Comparison of ENCODE assay signal across 8 cellular contexts in genomic region chr3:5187920-5188418, GRCh38. TPM values are rescaled to one million over a fixed set of nuclear protein-coding genes. Genes with fewer than 3 reads are reported as not detected.
A peak's percentile ranks its signal among the peaks of the same experiment; 100 is the strongest.
DNase-seq lines count a peak whose midpoint lies in the region; ATAC-seq and TF ChIP-seq lines count a peak whose summit lies in the region.

No MANE protein-coding gene starts in this region.

- H3K4me3 ChIP-seq in skeletal muscle cell (ENCODE audit: low read depth, low read length) = peak overlapping the region; percentile 91

- peak; percentile 18 for ATAC-seq in HG03045 (IDR thresholded peaks at IDR 0.05; ENCODE audit: unreplicated experiment)
- ATAC-seq in SK-N-SH treated with all-trans-retinoic acid at 6 μM for 48 hours = peak; percentile 57

- peak overlapping the region; percentile 80 for H3K27ac ChIP-seq in angular gyrus (ENCODE audit: low read depth, low read length)

- DNase-seq in NCI-H748 (lab: John Stamatoyannopoulos, UW; ENCODE audit: unreplicated experiment) (peak; percentile 48), NCI-H748 treated with DMSO at 0.1 percent for 48 hours (lab: John Stamatoyannopoulos, UW) (no peak), hepatic stellate cell (ENCODE audit: low spot score) (peak; percentile 47), skeletal muscle cell (ENCODE audit: low read depth) (no peak), A172 (ENCODE audit: low spot score) (no peak)

TF ChIP-seq in SK-N-SH treated with all-trans-retinoic acid at 6 μM for 48 hours, 23 proteins besides CTCF, POLR2A, EP300 and RAD21:
- no peak for TF ChIP-seq ZFP30 (CRISPR knock-in tag; IDR thresholded peaks at IDR 0.05)
- no peak for TF ChIP-seq BACH2 (CRISPR knock-in tag; IDR thresholded peaks at IDR 0.05; ENCODE audit: borderline replicate concordance)
- no peak for TF ChIP-seq ESRRG (CRISPR knock-in tag; IDR thresholded peaks at IDR 0.05)
- no peak for TF ChIP-seq ARNTL (CRISPR knock-in tag; IDR thresholded peaks at IDR 0.05; ENCODE audit: borderline replicate concordance, low read depth)
- TF ChIP-seq ISL1 (CRISPR knock-in tag; IDR thresholded peaks at IDR 0.05) = no peak
- no peak for TF ChIP-seq ZNF565 (CRISPR knock-in tag; conservative IDR thresholded peaks at IDR 0.05; ENCODE audit: low read depth)
- no peak for TF ChIP-seq RARB (CRISPR knock-in tag; IDR thresholded peaks at IDR 0.05)
- no peak for TF ChIP-seq POU6F1 (CRISPR knock-in tag; IDR thresholded peaks at IDR 0.05; ENCODE audit: borderline replicate concordance, low read depth)
- no peak for TF ChIP-seq CSDC2 (CRISPR knock-in tag; IDR thresholded peaks at IDR 0.05)
- no peak for TF ChIP-seq TCF4 (CRISPR knock-in tag; IDR thresholded peaks at IDR 0.05; ENCODE audit: borderline replicate concordance)
- TF ChIP-seq PPARA (CRISPR knock-in tag; IDR thresholded peaks at IDR 0.05; ENCODE audit: borderline replicate concordance) = no peak
- TF ChIP-seq TOX (CRISPR knock-in tag; IDR thresholded peaks at IDR 0.05; ENCODE audit: borderline replicate concordance) = no peak
- no peak for TF ChIP-seq ZFP3 (CRISPR knock-in tag; IDR thresholded peaks at IDR 0.05)
- TF ChIP-seq TSHZ2 (CRISPR knock-in tag; IDR thresholded peaks at IDR 0.05) = no peak
- no peak for TF ChIP-seq PATZ1 (CRISPR knock-in tag; IDR thresholded peaks at IDR 0.05; ENCODE audit: borderline replicate concordance)
- no peak for TF ChIP-seq CREB5 (CRISPR knock-in tag; IDR thresholded peaks at IDR 0.05; ENCODE audit: low read depth)

RNA-seq across cellular contexts. Expression of gene EDEM1, which starts 0.5 kb away (rescaled TPM):
- 23.4 and 25.9 TPM in 2 replicates for total RNA-seq in A172 (2014; rRNA removed; shearing (Covaris generic))

Comparison
In these comparisons a context has a peak if more than half of its experiments do, and no peak if none do; other contexts are left out.
1. DNase-seq: peak in NCI-H748 (single experiment) and hepatic stellate cell (single experiment); none in NCI-H748 treated with DMSO at 0.1 percent for 48 hours (single experiment), skeletal muscle cell (single experiment) and A172 (single experiment).